Comparison of ENCODE assay signal across 2 cellular contexts in genomic region chr19:13844130-13844631, GRCh38.
TF ChIP-seq lines count a peak whose summit lies in the region.

No MANE protein-coding gene starts in this region.

TF ChIP-seq in SK-N-SH, 30 proteins besides CTCF, POLR2A, EP300 and RAD21 (continued from another document):
- no peak for TF ChIP-seq PBX3 (IDR thresholded peaks at IDR 0.05)
- no peak for TF ChIP-seq RCOR1 (IDR thresholded peaks at IDR 0.05; ENCODE audit: low read length)
- no peak for TF ChIP-seq YY1 (IDR thresholded peaks at IDR 0.05; ENCODE audit: low read depth)
- TF ChIP-seq JUND (IDR thresholded peaks at IDR 0.05) = no peak

TF ChIP-seq in SK-N-SH treated with all-trans-retinoic acid at 6 μM for 48 hours, 23 proteins besides CTCF, POLR2A, EP300 and RAD21 (continued from another document):
- TF ChIP-seq TSHZ2 (CRISPR knock-in tag; IDR thresholded peaks at IDR 0.05) (no peak), SNAI2 (CRISPR knock-in tag; IDR thresholded peaks at IDR 0.05) (no peak)
